Comparison of ENCODE assay signal across 8 cellular contexts in the genomic region with DNA sequence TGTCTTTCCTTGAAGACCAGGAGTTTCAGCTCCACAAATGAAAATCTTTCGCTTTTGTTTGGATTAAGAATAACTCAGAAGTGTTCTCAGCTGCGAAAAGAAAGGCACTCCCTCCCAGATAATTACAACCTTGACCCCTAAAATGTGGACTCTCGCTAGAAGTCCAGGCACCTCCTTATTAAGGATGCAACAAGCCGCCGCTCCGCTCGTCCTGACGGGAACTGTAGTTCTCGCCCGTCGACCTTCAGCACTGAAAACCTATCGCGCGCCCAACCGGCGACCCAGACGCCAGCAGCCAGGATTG. TPM values are rescaled to one million over a fixed set of nuclear protein-coding genes. Genes with fewer than 3 reads are reported as not detected.
DNase-seq lines count a peak whose midpoint lies in the region; ATAC-seq and TF ChIP-seq lines count a peak whose summit lies in the region.

No MANE protein-coding gene starts in this region.

- ATAC-seq in gastrocnemius medialis = no peak

- H3K9me3 Mint-ChIP-seq in activated CD4-positive, alpha-beta T cell treated with anti-CD3 and anti-CD28 coated beads, Interleukin-2, amount 10 ng/mL, durations not matched to agents 7 days and 5 days = peaks cover 2% of the 10 kb centered on the region
- no peaks in the 10 kb centered on the region for H3K9me3 Mint-ChIP-seq in activated CD4-positive, alpha-beta memory T cell treated with anti-CD3 and anti-CD28 coated beads, Interleukin-2, amount 10 ng/mL, durations not matched to agents 7 days and 5 days

- H3K36me3 Mint-ChIP-seq in activated CD4-positive, alpha-beta T cell treated with anti-CD3 and anti-CD28 coated beads, Interleukin-2, amount 10 ng/mL, durations not matched to agents 7 days and 5 days (ENCODE audit: low read depth) = peaks cover 29% of the 10 kb centered on the region
- peaks cover 38% of the 10 kb centered on the region for H3K36me3 Mint-ChIP-seq in activated CD4-positive, alpha-beta memory T cell treated with anti-CD3 and anti-CD28 coated beads, Interleukin-2, amount 10 ng/mL, durations not matched to agents 7 days and 5 days (ENCODE audit: low read depth)

- peaks cover 56% of the 10 kb centered on the region for H3K79me2 ChIP-seq in hepatocyte

- POLR2A ChIA-PET in activated CD4-positive, alpha-beta T cell treated with anti-CD3 and anti-CD28 coated beads, Interleukin-2, amount 10 ng/mL, durations not matched to agents 7 days and 5 days (lab: Charles Lee) = interaction anchor here (0.6 to 1.4 kb wide), 3 partner anchors 9 to 247 kb away, joined by 3 to 6 read pairs (median 4); partner anchors contain the start of gene KDM3A
- POLR2A ChIA-PET in activated CD4-positive, alpha-beta memory T cell treated with anti-CD3 and anti-CD28 coated beads, Interleukin-2, amount 10 ng/mL, durations not matched to agents 7 days and 5 days (lab: Charles Lee) = interaction anchor here (1.2 to 4.3 kb wide), 10 partner anchors 9 to 428 kb away, joined by 3 to 93 read pairs (median 6); partner anchors contain the start of genes KDM3A, POLR1A and PTCD3

- no peak overlapping the region for H2AFZ ChIP-seq in hepatocyte

- peak overlapping the region; percentile 80 for H3K4me2 ChIP-seq in hepatocyte

- no peaks in the 10 kb centered on the region for H3K36me3 ChIP-seq in hepatocyte (replicated peaks; ENCODE audit: insufficient read depth, low read depth)
- H3K36me3 ChIP-seq in gastrocnemius medialis = no peaks in the 10 kb centered on the region

- no peak for TF ChIP-seq CTCF in hepatocyte (IDR thresholded peaks at IDR 0.05; ENCODE audit: poor library complexity)
- TF ChIP-seq CTCF in gastrocnemius medialis (IDR thresholded peaks at IDR 0.05 in 4 of 5, conservative IDR thresholded peaks at IDR 0.05 in 1 of 5) = no peak

- peaks cover 63% of the 10 kb centered on the region for H3K4me1 Mint-ChIP-seq in activated CD4-positive, alpha-beta T cell treated with anti-CD3 and anti-CD28 coated beads, Interleukin-2, amount 10 ng/mL, durations not matched to agents 7 days and 5 days
- peaks cover 62% of the 10 kb centered on the region for H3K4me1 Mint-ChIP-seq in activated CD4-positive, alpha-beta memory T cell treated with anti-CD3 and anti-CD28 coated beads, Interleukin-2, amount 10 ng/mL, durations not matched to agents 7 days and 5 days

- CTCF ChIA-PET in activated CD4-positive, alpha-beta T cell treated with anti-CD3 and anti-CD28 coated beads, Interleukin-2, amount 10 ng/mL, durations not matched to agents 7 days and 5 days (lab: Charles Lee) = interaction anchor here (1.4 kb wide), 1 partner anchor 38 kb away, joined by 3 read pairs; no protein-coding TSS in a partner anchor
- CTCF ChIA-PET in activated CD4-positive, alpha-beta memory T cell treated with anti-CD3 and anti-CD28 coated beads, Interleukin-2, amount 10 ng/mL, durations not matched to agents 7 days and 5 days (lab: Charles Lee) = interaction anchor here (1.2 to 2.9 kb wide), 3 partner anchors 8 to 557 kb away, joined by 3 to 28 read pairs (median 4); no protein-coding TSS in a partner anchor

- H3K27me3 ChIP-seq in hepatocyte (no peaks in the 10 kb centered on the region), gastrocnemius medialis (no peaks in the 10 kb centered on the region)

- H3K4me3 Mint-ChIP-seq in activated CD4-positive, alpha-beta T cell treated with anti-CD3 and anti-CD28 coated beads, Interleukin-2, amount 10 ng/mL, durations not matched to agents 7 days and 5 days = peak overlapping the region; percentile 86
- peak overlapping the region; percentile 94 for H3K4me3 Mint-ChIP-seq in activated CD4-positive, alpha-beta memory T cell treated with anti-CD3 and anti-CD28 coated beads, Interleukin-2, amount 10 ng/mL, durations not matched to agents 7 days and 5 days

- H3K9me2 ChIP-seq in hepatocyte (replicated peaks; ENCODE audit: insufficient read depth) = no peaks in the 10 kb centered on the region

- intact Hi-C loops in gastrocnemius medialis (cut with DNase I; ENCODE audit: low total_unique reads) = loop anchor here (1.0 kb wide), 1 partner anchor 248 kb away; no protein-coding TSS in a partner anchor

- H3K27ac ChIP-seq in hepatocyte (peak overlapping the region; percentile 60), gastrocnemius medialis (peak overlapping the region; percentile 95 to 100 (median 98))

- H3K9me3 ChIP-seq in hepatocyte (ENCODE audit: low read depth) (no peaks in the 10 kb centered on the region), gastrocnemius medialis (no peaks in the 10 kb centered on the region)

- H3K4me3 ChIP-seq in hepatocyte = peak overlapping the region; percentile 41
- H3K4me3 ChIP-seq in gastrocnemius medialis = peak overlapping the region; percentile 80 to 99 (median 88)

- in situ Hi-C loops in gastrocnemius medialis (cut with MboI; ENCODE audit: low sequenced_read_pairs in 4 of 4) = loop anchor here in 1 of 4 donors (25.0 kb wide), 1 partner anchor 832 kb away; the partner anchor contains the start of genes ELMOD3 and RETSAT

- 3% methylated on average over 17 of the region's 17 CpGs for WGBS in hepatocyte (ENCODE audit: low lambda C conversion rate, missing lambda C conversion rate)

- H3K27me3 Mint-ChIP-seq in activated CD4-positive, alpha-beta T cell treated with anti-CD3 and anti-CD28 coated beads, Interleukin-2, amount 10 ng/mL, durations not matched to agents 7 days and 5 days = no peaks in the 10 kb centered on the region
- no peaks in the 10 kb centered on the region for H3K27me3 Mint-ChIP-seq in activated CD4-positive, alpha-beta memory T cell treated with anti-CD3 and anti-CD28 coated beads, Interleukin-2, amount 10 ng/mL, durations not matched to agents 7 days and 5 days

- peaks cover 17% of the 10 kb centered on the region for H3K4me1 ChIP-seq in hepatocyte (ENCODE audit: insufficient read depth)
- H3K4me1 ChIP-seq in gastrocnemius medialis = peaks cover 52 to 54% of the 10 kb centered on the region in 2 donors

- no peak for DNase-seq in activated CD4-positive, alpha-beta T cell treated with anti-CD3 and anti-CD28 coated beads, Interleukin-2, amount 10 ng/mL, durations not matched to agents 7 days and 5 days
- no peak for DNase-seq in activated CD4-positive, alpha-beta T cell treated with anti-CD3 and anti-CD28 coated beads, Interleukin-2, amount 50 U/mL, for 48 hours
- no peak for DNase-seq in activated CD4-positive, alpha-beta memory T cell treated with anti-CD3 and anti-CD28 coated beads, Interleukin-2, amount 10 ng/mL, durations not matched to agents 7 days and 5 days
- no peak for DNase-seq in hepatocyte (ENCODE audit: low spot score)
- DNase-seq in gastrocnemius medialis = peak; percentile 97 to 98
- DNase-seq in stimulated activated CD4-positive, alpha-beta T cell treated with anti-CD3 and anti-CD28 coated beads, Interleukin-4, amount 100 ng/mL, for 1 hour = no peak
- DNase-seq in NCI-H748 (lab: John Stamatoyannopoulos, UW; ENCODE audit: unreplicated experiment) = no peak
- DNase-seq in activated CD4-positive, CD25-positive, alpha-beta regulatory T cell (lab: John Stamatoyannopoulos, UW) = no peak

- peaks cover 26% of the 10 kb centered on the region for H4K20me1 ChIP-seq in hepatocyte (ENCODE audit: insufficient read depth, poor library complexity, severe bottlenecking)

- TF ChIP-seq POLR2A in gastrocnemius medialis (IDR thresholded peaks at IDR 0.05) = no peak

- H3K27ac Mint-ChIP-seq in activated CD4-positive, alpha-beta T cell treated with anti-CD3 and anti-CD28 coated beads, Interleukin-2, amount 10 ng/mL, durations not matched to agents 7 days and 5 days = peak overlapping the region; percentile 95
- peak overlapping the region; percentile 90 for H3K27ac Mint-ChIP-seq in activated CD4-positive, alpha-beta memory T cell treated with anti-CD3 and anti-CD28 coated beads, Interleukin-2, amount 10 ng/mL, durations not matched to agents 7 days and 5 days

RNA-seq across cellular contexts. Expression of gene IMMT, which starts 0.6 kb away (rescaled TPM):
- total RNA-seq in activated CD4-positive, alpha-beta T cell treated with anti-CD3 and anti-CD28 coated beads, Interleukin-2, amount 10 ng/mL, durations not matched to agents 7 days and 5 days = 100 to 1,000 TPM; 130 to 135 TPM
- 100 to 1,000 TPM; 144 to 147 TPM for total RNA-seq in activated CD4-positive, alpha-beta memory T cell treated with anti-CD3 and anti-CD28 coated beads, Interleukin-2, amount 10 ng/mL, durations not matched to agents 7 days and 5 days
- 60.1 and 63.2 TPM in 2 replicates for total RNA-seq in hepatocyte
- 67.9 and 70.7 TPM in 2 replicates for polyA plus RNA-seq in hepatocyte
- 100 to 1,000 TPM in 3 of 4 donors, 10 to 100 TPM in 1; 83.5 to 153 (median 127) TPM for total RNA-seq in gastrocnemius medialis

RNA-seq across cellular contexts. Expression of gene MRPL35, which starts 4.6 kb away (rescaled TPM):
- 10 to 100 TPM; 45.0 to 58.0 TPM for total RNA-seq in activated CD4-positive, alpha-beta T cell treated with anti-CD3 and anti-CD28 coated beads, Interleukin-2, amount 10 ng/mL, durations not matched to agents 7 days and 5 days
- total RNA-seq in activated CD4-positive, alpha-beta memory T cell treated with anti-CD3 and anti-CD28 coated beads, Interleukin-2, amount 10 ng/mL, durations not matched to agents 7 days and 5 days = 10 to 100 TPM; 46.0 to 47.6 TPM
- 22.4 and 33.1 TPM in 2 replicates for total RNA-seq in hepatocyte
- 23.9 and 36.8 TPM in 2 replicates for polyA plus RNA-seq in hepatocyte
- total RNA-seq in gastrocnemius medialis = 10 to 100 TPM; 22.2 to 62.3 (median 38.8) TPM

Comparison
In these comparisons a context has a peak if more than half of its experiments do, and no peak if none do; other contexts are left out.
1. DNase-seq: peak in gastrocnemius medialis (2 of 2); none in activated CD4-positive, alpha-beta T cell treated with anti-CD3 and anti-CD28 coated beads, Interleukin-2, amount 10 ng/mL, durations not matched to agents 7 days and 5 days (single experiment), activated CD4-positive, alpha-beta T cell treated with anti-CD3 and anti-CD28 coated beads, Interleukin-2, amount 50 U/mL, for 48 hours (0 of 2), activated CD4-positive, alpha-beta memory T cell treated with anti-CD3 and anti-CD28 coated beads, Interleukin-2, amount 10 ng/mL, durations not matched to agents 7 days and 5 days (single experiment), hepatocyte (single experiment), stimulated activated CD4-positive, alpha-beta T cell treated with anti-CD3 and anti-CD28 coated beads, Interleukin-4, amount 100 ng/mL, for 1 hour (single experiment), NCI-H748 (single experiment) and activated CD4-positive, CD25-positive, alpha-beta regulatory T cell (0 of 4).